ENCODE assay signal across 27 cellular contexts in the genomic region with DNA sequence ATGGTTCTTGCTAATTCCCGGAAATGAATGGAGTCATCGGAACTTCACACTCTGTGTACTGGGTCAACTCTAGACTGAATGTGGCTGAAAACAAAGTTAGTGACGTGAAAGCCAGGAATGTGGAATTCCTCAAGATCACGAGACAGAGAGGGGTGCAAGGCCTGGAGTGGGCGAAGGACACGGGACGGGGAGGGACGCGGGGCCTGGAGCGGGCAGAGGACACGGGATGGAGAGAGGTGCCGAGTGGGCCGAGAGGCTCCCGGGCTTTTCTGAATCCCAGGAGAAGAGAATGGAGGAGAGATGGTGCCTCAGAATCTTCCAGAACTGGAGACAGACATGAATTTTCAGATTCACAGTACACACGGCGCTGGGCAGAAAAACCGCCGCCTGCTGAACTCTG.
"Had no signal": no experiment of that assay in that cellular context is flagged by ENCODE, and none has a peak within 500 bp of the region (broad histone marks: within the 10 kb centered on the region; RNA-seq: fewer than 3 reads in every experiment).

No MANE protein-coding gene starts in this region.

- H3K27me3 ChIP-seq: gastrocnemius medialis, testis had no signal

- H3K9me3 ChIP-seq: gastrocnemius medialis, testis had no signal

- H3K4me1 ChIP-seq: gastrocnemius medialis, testis had no signal

- ATAC-seq: activated CD4-positive, CD25-positive, alpha-beta regulatory T cell treated with anti-CD3 and anti-CD28 coated beads, Interleukin-2, amount 50 U/mL, for 24 hours; activated naive CD8-positive, alpha-beta T cell treated with anti-CD3 and anti-CD28 coated beads, Interleukin-2, amount 50 U/mL, for 24 hours; gastrocnemius medialis; left cardiac atrium; left ventricle myocardium superior; right cardiac atrium; stimulated activated naive CD8-positive, alpha-beta T cell treated with anti-CD3 and anti-CD28 coated beads, Interleukin-15, Interleukin-2, amounts not matched to agents 100 U/mL and 50 U/mL, for 24 hours had no signal

- H3K4me1 Mint-ChIP-seq: activated CD4-positive, alpha-beta T cell treated with anti-CD3 and anti-CD28 coated beads, Interleukin-2, amount 10 ng/mL, durations not matched to agents 24 days and 14 days; activated naive CD4-positive, alpha-beta T cell treated with anti-CD3 and anti-CD28 coated beads, Interleukin-2, amount 50 U/mL, for 24 hours; activated naive CD8-positive, alpha-beta T cell treated with anti-CD3 and anti-CD28 coated beads, Interleukin-2, amount 50 U/mL, for 24 hours; central memory CD8-positive, alpha-beta T cell; naive B cell; neural crest cell had no signal

- H3K4me3 Mint-ChIP-seq: activated CD4-positive, alpha-beta memory T cell treated with anti-CD3 and anti-CD28 coated beads for 36 hours; activated CD4-positive, alpha-beta T cell treated with anti-CD3 and anti-CD28 coated beads, Interleukin-2, amount 10 ng/mL, durations not matched to agents 24 days and 14 days; activated naive CD4-positive, alpha-beta T cell treated with anti-CD3 and anti-CD28 coated beads, Interleukin-2, amount 50 U/mL, for 24 hours; activated naive CD8-positive, alpha-beta T cell treated with anti-CD3 and anti-CD28 coated beads, Interleukin-2, amount 50 U/mL, for 24 hours; activated T-helper 1 cell treated with anti-CD3 and anti-CD28 coated beads, Interleukin-12 subunit alpha, Interleukin-12 subunit beta, Interleukin-2, Interleukin-4 antibody, amounts not matched to agents 30 ng/mL and 10 ng/mL and 1 ng/mL, durations not matched to agents 14 hours and 24 hours and 36 hours; central memory CD8-positive, alpha-beta T cell; dendritic cell treated with granulocyte-macrophage colony-stimulating factor and Interleukin-4, amounts not matched to agents 40 ng/mL and 50 ng/mL, for 4 days; naive B cell; neural crest cell had no signal

- H3K27me3 Mint-ChIP-seq: activated CD4-positive, alpha-beta memory T cell treated with anti-CD3 and anti-CD28 coated beads for 36 hours; activated CD4-positive, alpha-beta T cell treated with anti-CD3 and anti-CD28 coated beads, Interleukin-2, amount 10 ng/mL, durations not matched to agents 24 days and 14 days; activated naive CD4-positive, alpha-beta T cell treated with anti-CD3 and anti-CD28 coated beads, Interleukin-2, amount 50 U/mL, for 24 hours; activated naive CD8-positive, alpha-beta T cell treated with anti-CD3 and anti-CD28 coated beads, Interleukin-2, amount 50 U/mL, for 24 hours; central memory CD8-positive, alpha-beta T cell; dendritic cell treated with granulocyte-macrophage colony-stimulating factor and Interleukin-4, amounts not matched to agents 40 ng/mL and 50 ng/mL, for 4 days; naive B cell had no signal

- H3K9me3 Mint-ChIP-seq: activated CD4-positive, alpha-beta memory T cell treated with anti-CD3 and anti-CD28 coated beads for 36 hours; activated CD4-positive, alpha-beta T cell treated with anti-CD3 and anti-CD28 coated beads, Interleukin-2, amount 10 ng/mL, durations not matched to agents 24 days and 14 days; activated naive CD4-positive, alpha-beta T cell treated with anti-CD3 and anti-CD28 coated beads, Interleukin-2, amount 50 U/mL, for 24 hours; activated naive CD8-positive, alpha-beta T cell treated with anti-CD3 and anti-CD28 coated beads, Interleukin-2, amount 50 U/mL, for 24 hours; activated T-helper 1 cell treated with anti-CD3 and anti-CD28 coated beads, Interleukin-12 subunit alpha, Interleukin-12 subunit beta, Interleukin-2, Interleukin-4 antibody, amounts not matched to agents 30 ng/mL and 10 ng/mL and 1 ng/mL, durations not matched to agents 14 hours and 24 hours and 36 hours; central memory CD8-positive, alpha-beta T cell; naive B cell; neural crest cell had no signal

- H3K27ac Mint-ChIP-seq: activated CD4-positive, alpha-beta memory T cell treated with anti-CD3 and anti-CD28 coated beads for 36 hours; activated CD4-positive, alpha-beta T cell treated with anti-CD3 and anti-CD28 coated beads, Interleukin-2, amount 10 ng/mL, durations not matched to agents 24 days and 14 days; activated naive CD4-positive, alpha-beta T cell treated with anti-CD3 and anti-CD28 coated beads, Interleukin-2, amount 50 U/mL, for 24 hours; activated naive CD8-positive, alpha-beta T cell treated with anti-CD3 and anti-CD28 coated beads, Interleukin-2, amount 50 U/mL, for 24 hours; activated T-helper 1 cell treated with anti-CD3 and anti-CD28 coated beads, Interleukin-12 subunit alpha, Interleukin-12 subunit beta, Interleukin-2, Interleukin-4 antibody, amounts not matched to agents 30 ng/mL and 10 ng/mL and 1 ng/mL, durations not matched to agents 14 hours and 24 hours and 36 hours; dendritic cell treated with granulocyte-macrophage colony-stimulating factor and Interleukin-4, amounts not matched to agents 40 ng/mL and 50 ng/mL, for 4 days had no signal

- FAIRE-seq: endometrium had no signal

- H3K27ac ChIP-seq: gastrocnemius medialis, testis had no signal

- H3K4me3 ChIP-seq: gastrocnemius medialis, testis had no signal

- DNase-seq: activated CD4-positive, alpha-beta memory T cell treated with anti-CD3 and anti-CD28 coated beads for 36 hours; activated CD4-positive, alpha-beta T cell treated with anti-CD3 and anti-CD28 coated beads, Interleukin-2, amount 10 ng/mL, durations not matched to agents 24 days and 14 days; activated CD8-positive, alpha-beta memory T cell treated with anti-CD3 and anti-CD28 coated beads, Interleukin-2, amount 50 U/mL, for 4 hours; activated effector memory CD4-positive, alpha-beta T cell treated with anti-CD3 and anti-CD28 coated beads, Interleukin-2, amount 50 U/mL, for 16 hours; activated naive CD8-positive, alpha-beta T cell treated with anti-CD3 and anti-CD28 coated beads, Interleukin-2, amount 50 U/mL, for 24 hours; activated T-cell treated with anti-CD3 and anti-CD28 coated beads, Interleukin-2, amount 50 U/mL, for 1 hour; effector CD8-positive, alpha-beta T cell; erythroblast; gastrocnemius medialis; glutamatergic neuron; islet precursor cell; left cardiac atrium; left ventricle myocardium superior; naive B cell; occipital lobe; stimulated activated CD4-positive, alpha-beta T cell treated with anti-CD3 and anti-CD28 coated beads, Interleukin-4, amount 100 ng/mL, for 1 hour; stimulated activated naive CD8-positive, alpha-beta T cell treated with anti-CD3 and anti-CD28 coated beads, Interleukin-15, Interleukin-2, amounts not matched to agents 100 U/mL and 50 U/mL, for 24 hours; testis; trophoblast cell had no signal
